In the genomic region with DNA sequence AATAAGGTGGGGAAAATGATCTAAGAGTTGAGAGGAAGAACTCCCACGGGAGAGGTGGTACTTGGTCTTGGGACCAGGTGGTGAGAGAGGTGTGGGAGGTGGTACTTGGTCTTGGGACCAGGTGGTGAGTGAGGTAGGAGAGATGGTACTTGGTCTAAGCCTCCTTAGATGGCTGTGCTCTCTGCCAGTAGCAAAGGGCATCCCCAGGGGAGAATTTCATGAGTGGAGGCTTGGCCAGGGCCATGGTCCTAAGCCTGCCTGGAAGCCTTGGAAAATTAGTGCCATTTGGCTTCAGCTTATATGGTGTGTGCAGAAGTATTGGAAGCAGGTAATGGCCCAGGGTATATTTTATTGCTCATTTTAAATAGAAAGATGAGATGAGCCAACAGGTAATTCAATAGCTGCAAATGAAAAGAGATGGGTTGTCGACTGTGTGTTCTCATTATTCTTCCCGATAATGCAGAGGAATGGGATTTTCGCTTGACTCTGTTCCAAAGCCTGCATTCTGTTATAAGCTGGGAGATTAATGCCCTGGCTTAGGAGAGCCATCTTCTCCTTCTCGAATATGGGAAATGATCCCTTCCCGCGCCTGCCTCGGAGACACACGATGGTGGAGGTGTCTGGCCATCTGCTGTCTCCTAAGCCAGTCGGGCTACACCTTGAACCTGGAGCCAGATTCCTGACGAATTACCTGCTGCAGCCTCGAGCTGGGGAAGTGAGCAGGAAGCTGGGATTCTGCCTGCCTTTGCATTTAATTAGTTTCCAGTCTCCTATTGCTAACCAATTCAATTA, we compare ENCODE assay signal across 25 cellular contexts.
"Had no signal": no experiment of that assay in that cellular context is flagged by ENCODE, and none has a peak within 500 bp of the region (broad histone marks: within the 10 kb centered on the region; RNA-seq: fewer than 3 reads in every experiment).

No MANE protein-coding gene starts in this region.

- H3K27me3 Mint-ChIP-seq: memory B cell; natural killer cell treated with Interleukin-12 subunit alpha and Interleukin-12 subunit beta and Interleukin-15 and Interleukin-18, amount 100 ng/mL, for 72 hours; stimulated activated memory B cell treated with anti-CD40 and anti-IgM and Interleukin-4, amounts not matched to agents 10 μg/mL and 1 μg/mL and 100 μg/mL, for 72 hours; stimulated activated naive CD8-positive, alpha-beta T cell treated with anti-CD3 and anti-CD28 coated beads, Interleukin-15, Interleukin-2, amounts not matched to agents 100 ng/mL and 50 ng/mL, for 24 hours had no signal

- H3K9me3 ChIP-seq: colonic mucosa, esophagus muscularis mucosa, gastroesophageal sphincter, left ventricle myocardium inferior, lower lobe of right lung, tibial artery, upper lobe of left lung, uterus had no signal

- H3K27ac Mint-ChIP-seq: memory B cell; natural killer cell treated with Interleukin-12 subunit alpha and Interleukin-12 subunit beta and Interleukin-15 and Interleukin-18, amount 100 ng/mL, for 72 hours; stimulated activated memory B cell treated with anti-CD40 and anti-IgM and Interleukin-4, amounts not matched to agents 10 μg/mL and 1 μg/mL and 100 μg/mL, for 72 hours; stimulated activated naive CD8-positive, alpha-beta T cell treated with anti-CD3 and anti-CD28 coated beads, Interleukin-15, Interleukin-2, amounts not matched to agents 100 ng/mL and 50 ng/mL, for 24 hours had no signal

- H3K27me3 ChIP-seq: colonic mucosa, esophagus muscularis mucosa, gastroesophageal sphincter, spleen, tibial artery, upper lobe of left lung, uterus had no signal

- DNase-seq: colonic mucosa; effector CD4-positive, alpha-beta T cell; foreskin fibroblast; glutamatergic neuron; kidney; left cardiac atrium; left ventricle myocardium inferior; lower lobe of right lung; midbrain; posterior cingulate gyrus; spleen; stimulated activated CD4-positive, alpha-beta T cell treated with anti-CD3 and anti-CD28 coated beads, Interleukin-15, amount 100 ng/mL, for 24 hours; stimulated activated CD4-positive, alpha-beta T cell treated with anti-CD3 and anti-CD28 coated beads, Interleukin-1b, Interleukin-23, amount 100 ng/mL, for 48 hours; stimulated activated CD4-positive, alpha-beta T cell treated with anti-CD3 and anti-CD28 coated beads, Interleukin-4, amount 100 ng/mL, for 24 hours; tibial artery; upper lobe of left lung; uterus had no signal

- H3K4me3 ChIP-seq: colonic mucosa, esophagus muscularis mucosa, gastroesophageal sphincter, left ventricle myocardium inferior, lower lobe of right lung, spleen, tibial artery, upper lobe of left lung, uterus had no signal

- H3K4me1 ChIP-seq: colonic mucosa, lower lobe of right lung, spleen, upper lobe of left lung, uterus had no signal

- H3K36me3 Mint-ChIP-seq: memory B cell; natural killer cell treated with Interleukin-12 subunit alpha and Interleukin-12 subunit beta and Interleukin-15 and Interleukin-18, amount 100 ng/mL, for 72 hours; stimulated activated memory B cell treated with anti-CD40 and anti-IgM and Interleukin-4, amounts not matched to agents 10 μg/mL and 1 μg/mL and 100 μg/mL, for 72 hours had no signal

- H3K36me3 ChIP-seq: colonic mucosa, lower lobe of right lung, spleen, upper lobe of left lung, uterus had no signal

- H3K27ac ChIP-seq: colonic mucosa, epithelial cell of prostate, esophagus muscularis mucosa, gastroesophageal sphincter, left ventricle myocardium inferior, lower lobe of right lung, spleen, tibial artery, upper lobe of left lung, uterus had no signal

- H3K4me3 Mint-ChIP-seq: memory B cell; natural killer cell treated with Interleukin-12 subunit alpha and Interleukin-12 subunit beta and Interleukin-15 and Interleukin-18, amount 100 ng/mL, for 72 hours; stimulated activated memory B cell treated with anti-CD40 and anti-IgM and Interleukin-4, amounts not matched to agents 10 μg/mL and 1 μg/mL and 100 μg/mL, for 72 hours; stimulated activated naive CD8-positive, alpha-beta T cell treated with anti-CD3 and anti-CD28 coated beads, Interleukin-15, Interleukin-2, amounts not matched to agents 100 ng/mL and 50 ng/mL, for 24 hours had no signal

- ATAC-seq: gastroesophageal sphincter; left cardiac atrium; lower lobe of right lung; natural killer cell treated with Interleukin-12 subunit alpha and Interleukin-12 subunit beta and Interleukin-15 and Interleukin-18, amount 100 ng/mL, for 72 hours; sciatic nerve; stimulated activated memory B cell treated with anti-CD40 and anti-IgM and Interleukin-4, amounts not matched to agents 10 μg/mL and 1 μg/mL and 100 μg/mL, for 72 hours had no signal

- H3K4me1 Mint-ChIP-seq: memory B cell; stimulated activated memory B cell treated with anti-CD40 and anti-IgM and Interleukin-4, amounts not matched to agents 10 μg/mL and 1 μg/mL and 100 μg/mL, for 72 hours had no signal
